ENCODE assay signal across 8 cellular contexts in genomic region chr19:1490311-1491113, GRCh38. TPM values are rescaled to one million over a fixed set of nuclear protein-coding genes. Genes with fewer than 3 reads are reported as not detected.
DNase-seq lines count a peak whose midpoint lies in the region; ATAC-seq, FAIRE-seq and TF ChIP-seq lines count a peak whose summit lies in the region.

Gene PCSK4, minus strand, starts transcription at chr19:1490350. Its CDS starts 4 bp downstream, at chr19:1490346.

- H3K27me3 ChIP-seq in CD8-positive, alpha-beta T cell (ENCODE audit: insufficient read depth, low read length), result no peaks in the 10 kb centered on the region
- H3K27me3 ChIP-seq in endocrine pancreas (ENCODE audit: control insufficient read depth, insufficient read depth, low read length), result no peaks in the 10 kb centered on the region
- peaks cover 3 to 41% of the 10 kb centered on the region in 2 experiments for H3K27me3 ChIP-seq in mesenchymal stem cell (ENCODE audit: control insufficient read depth in 1 of 2, insufficient read depth in 1 of 2, low read length in 2 of 2)

- no peaks in the 10 kb centered on the region for H3K36me3 ChIP-seq in CD8-positive, alpha-beta T cell (ENCODE audit: insufficient read depth, low read length)
- no peaks in the 10 kb centered on the region for H3K36me3 ChIP-seq in endocrine pancreas (ENCODE audit: control insufficient read depth, insufficient read depth, low read length)
- H3K36me3 ChIP-seq in mesenchymal stem cell (ENCODE audit: control insufficient read depth in 1 of 2, insufficient read depth in 2 of 2, low read depth in 1 of 2, low read length in 2 of 2), result peaks cover 0 to 11% of the 10 kb centered on the region in 2 experiments

- peak within 1 kb of the TSS; percentile 69 for H2BK5ac ChIP-seq in mesenchymal stem cell (ENCODE audit: low read depth, low read length, poor library complexity, severe bottlenecking)

- H3K9me3 ChIP-seq in CD8-positive, alpha-beta T cell (ENCODE audit: low read length), result no peaks in the 10 kb centered on the region
- no peaks in the 10 kb centered on the region for H3K9me3 ChIP-seq in endocrine pancreas (ENCODE audit: control insufficient read depth, low read length)
- no peaks in the 10 kb centered on the region for H3K9me3 ChIP-seq in mesenchymal stem cell (ENCODE audit: control insufficient read depth, low read length)

- no peak within 1 kb of the TSS for H3K23ac ChIP-seq in mesenchymal stem cell (ENCODE audit: low read length in 2 of 2)

- H3K4me3 Mint-ChIP-seq in CD8-positive, alpha-beta T cell, result peak within 1 kb of the TSS; percentile 90

- peak within 1 kb of the TSS; percentile 38 for H2BK120ac ChIP-seq in mesenchymal stem cell (ENCODE audit: low read depth, low read length)

- peak within 1 kb of the TSS; percentile 74 to 83 for H3K18ac ChIP-seq in mesenchymal stem cell (ENCODE audit: low read depth in 1 of 2, low read length in 2 of 2)

- H3K4me1 ChIP-seq in CD8-positive, alpha-beta T cell (ENCODE audit: insufficient read depth, low read length), result peaks cover 15% of the 10 kb centered on the region
- H3K4me1 ChIP-seq in endocrine pancreas (ENCODE audit: control insufficient read depth, insufficient read depth, low read length), result no peaks in the 10 kb centered on the region
- peaks cover 19% of the 10 kb centered on the region for H3K4me1 ChIP-seq in mesenchymal stem cell (ENCODE audit: control insufficient read depth, insufficient read depth, low read depth, low read length)

- TF ChIP-seq CTCF in CD8-positive, alpha-beta T cell (IDR thresholded peaks at IDR 0.05), result no peak

- H3K4me2 ChIP-seq in mesenchymal stem cell (ENCODE audit: low read length, poor library complexity, severe bottlenecking), result peak within 1 kb of the TSS; percentile 96

- peak within 1 kb of the TSS; percentile 90 for H3K27ac Mint-ChIP-seq in CD8-positive, alpha-beta T cell

- peak within 1 kb of the TSS; percentile 100 for H2AFZ ChIP-seq in mesenchymal stem cell (ENCODE audit: low read depth, low read length)

- no peak within 1 kb of the TSS for H2AK5ac ChIP-seq in mesenchymal stem cell (ENCODE audit: low read length, severe bottlenecking)

- peaks cover 5% of the 10 kb centered on the region for H3K79me1 ChIP-seq in mesenchymal stem cell (replicated peaks; ENCODE audit: low read length, poor library complexity, severe bottlenecking)

- CTCF ChIA-PET in CD8-positive, alpha-beta T cell (lab: Charles Lee), result interaction anchor here (0.7 to 1.6 kb wide), 3 partner anchors 12 to 13 kb away, joined by 3 read pairs; no protein-coding TSS in a partner anchor

- H4K91ac ChIP-seq in mesenchymal stem cell (ENCODE audit: low read length), result peak within 1 kb of the TSS; percentile 82

- peak within 1 kb of the TSS; percentile 71 for H3K4me3 ChIP-seq in CD8-positive, alpha-beta T cell (ENCODE audit: low read depth, low read length)
- no peak within 1 kb of the TSS for H3K4me3 ChIP-seq in endocrine pancreas (ENCODE audit: control insufficient read depth, insufficient read depth, low read length)
- peak within 1 kb of the TSS; percentile 69 to 82 for H3K4me3 ChIP-seq in mesenchymal stem cell (ENCODE audit: insufficient read depth in 1 of 2, low read depth in 1 of 2, low read length in 2 of 2)

- intact Hi-C loops in CD8-positive, alpha-beta T cell (cut with DNase I, micrococcal nuclease), result loop anchor here (1.0 to 10.0 kb wide), 11 partner anchors 11 to 693 kb away; partner anchors contain the start of genes C19orf25 (in 2 of the 2), DAZAP1 (in 2 of the 2), TCF3 (in 2 of the 2) and FAM174C (in 1 of the 2)

- peak; percentile 99 for FAIRE-seq in HTR-8/SVneo (lab: Jason Lieb, UNC)

- peak; percentile 95 to 99 (median 97) for DNase-seq in CD8-positive, alpha-beta T cell
- DNase-seq in HTR-8/SVneo (ENCODE audit: insufficient read length, low spot score) (peak; percentile 91), NOMO-1 treated with DMSO at 0.1 percent for 48 hours (lab: John Stamatoyannopoulos, UW; ENCODE audit: unreplicated experiment) (peak; percentile 98), mesenchymal stem cell (peak; percentile 99)
- DNase-seq in activated CD8-positive, alpha-beta memory T cell treated with anti-CD3 and anti-CD28 coated beads, Interleukin-2, amount 50 U/mL, for 1 hour (ENCODE audit: extremely low read depth), result peak; percentile 97
- peak; percentile 95 for DNase-seq in stimulated activated CD8-positive, alpha-beta memory T cell treated with anti-CD3 and anti-CD28 coated beads, Interleukin-12 subunit alpha, Interleukin-12 subunit beta, amount 100 ng/mL, for 24 hours (ENCODE audit: extremely low read depth)

- POLR2A ChIA-PET in CD8-positive, alpha-beta T cell (lab: Charles Lee), result interaction anchor here (0.9 to 1.0 kb wide), 3 partner anchors 162 to 237 kb away, joined by 3 to 7 read pairs (median 3); partner anchors contain the start of gene CIRBP

- no peaks in the 10 kb centered on the region for H3K27me3 Mint-ChIP-seq in CD8-positive, alpha-beta T cell (ENCODE audit: low read depth)

- peak within 1 kb of the TSS in 1 of 2 experiments; percentile 54 for H3K4ac ChIP-seq in mesenchymal stem cell (ENCODE audit: low read depth in 1 of 2, low read length in 2 of 2)

- no peaks in the 10 kb centered on the region for H3K9me3 Mint-ChIP-seq in CD8-positive, alpha-beta T cell

- H4K8ac ChIP-seq in mesenchymal stem cell (ENCODE audit: low read length), result peak within 1 kb of the TSS; percentile 92

- ATAC-seq in CD8-positive, alpha-beta T cell, result peak; percentile 88
- peak; percentile 75 for ATAC-seq in GM21367 (IDR thresholded peaks at IDR 0.05; ENCODE audit: unreplicated experiment)

- H3K9ac ChIP-seq in endocrine pancreas (ENCODE audit: control insufficient read depth, insufficient read depth, low read length) (peak within 1 kb of the TSS; percentile 72), mesenchymal stem cell (ENCODE audit: low read length) (peak within 1 kb of the TSS; percentile 76)

- H2BK12ac ChIP-seq in mesenchymal stem cell (ENCODE audit: low read length in 2 of 2), result peak within 1 kb of the TSS; percentile 56 to 57

- WGBS in mesenchymal stem cell, result 1% methylated on average over 71 of the region's 74 CpGs

- peak within 1 kb of the TSS; percentile 84 for H2BK15ac ChIP-seq in mesenchymal stem cell (ENCODE audit: low read depth, poor library complexity, severe bottlenecking)

- H3K4me1 Mint-ChIP-seq in CD8-positive, alpha-beta T cell (ENCODE audit: low read depth), result peaks cover 16% of the 10 kb centered on the region

- H3K36me3 Mint-ChIP-seq in CD8-positive, alpha-beta T cell, result no peaks in the 10 kb centered on the region

- H3K14ac ChIP-seq in mesenchymal stem cell (ENCODE audit: low read length in 2 of 2), result peak within 1 kb of the TSS in 1 of 2 experiments; percentile 61

- peak within 1 kb of the TSS; percentile 35 for H3K27ac ChIP-seq in CD8-positive, alpha-beta T cell (ENCODE audit: low read depth, low read length)
- H3K27ac ChIP-seq in mesenchymal stem cell (ENCODE audit: low read length, poor library complexity, severe bottlenecking), result peak within 1 kb of the TSS; percentile 41

RNA-seq across cellular contexts. Expression of gene PCSK4, which starts in this region (rescaled TPM):
- 1 to 10 TPM; 5.4 to 6.1 TPM for total RNA-seq in CD8-positive, alpha-beta T cell
- 2.0 TPM for polyA plus RNA-seq in mesenchymal stem cell (2013, experiment 1 of 2)
- polyA plus RNA-seq in mesenchymal stem cell (2013, experiment 2 of 2), result 1.4 TPM
